29 cellular contexts compared by ENCODE assay signal in genomic region chr6:78363688-78364087, GRCh38.
"Had no signal": no experiment of that assay in that cellular context is flagged by ENCODE, and none has a peak within 500 bp of the region (broad histone marks: within the 10 kb centered on the region; RNA-seq: fewer than 3 reads in every experiment).

No MANE protein-coding gene starts in this region.

- H3K4me1 Mint-ChIP-seq: activated CD4-positive, alpha-beta T cell treated with anti-CD3 and anti-CD28 coated beads for 36 hours; activated CD4-positive, alpha-beta T cell treated with anti-CD3 and anti-CD28 coated beads, Interleukin-2, amount 10 ng/mL, durations not matched to agents 24 days and 14 days; activated CD8-positive, alpha-beta memory T cell treated with anti-CD3 and anti-CD28 coated beads, Interleukin-2, amount 10 ng/mL, durations not matched to agents 7 days and 5 days; activated naive CD4-positive, alpha-beta T cell treated with anti-CD3 and anti-CD28 coated beads, Interleukin-2, amount 10 ng/mL, durations not matched to agents 7 days and 5 days; activated naive CD8-positive, alpha-beta T cell treated with anti-CD3 and anti-CD28 coated beads, Interleukin-2, amount 10 ng/mL, durations not matched to agents 7 days and 5 days; brain had no signal

- H3K27ac ChIP-seq: ascending aorta, breast epithelium, cardiac muscle cell, colonic mucosa had no signal

- H3K27ac Mint-ChIP-seq: activated CD4-positive, alpha-beta memory T cell treated with anti-CD3 and anti-CD28 coated beads for 36 hours; activated CD4-positive, alpha-beta T cell treated with anti-CD3 and anti-CD28 coated beads for 36 hours; activated CD4-positive, alpha-beta T cell treated with anti-CD3 and anti-CD28 coated beads, Interleukin-2, amount 10 ng/mL, durations not matched to agents 24 days and 14 days; activated CD8-positive, alpha-beta memory T cell treated with anti-CD3 and anti-CD28 coated beads, Interleukin-2, amount 10 ng/mL, durations not matched to agents 7 days and 5 days; activated CD8-positive, alpha-beta T cell treated with anti-CD3 and anti-CD28 coated beads, Interleukin-2, amount 10 ng/mL, durations not matched to agents 7 days and 5 days; activated naive CD4-positive, alpha-beta T cell treated with anti-CD3 and anti-CD28 coated beads, Interleukin-2, amount 10 ng/mL, durations not matched to agents 7 days and 5 days; activated naive CD4-positive, alpha-beta T cell treated with anti-CD3 and anti-CD28 coated beads, Interleukin-2, amount 50 U/mL, for 72 hours; activated naive CD8-positive, alpha-beta T cell treated with anti-CD3 and anti-CD28 coated beads, Interleukin-2, amount 10 ng/mL, durations not matched to agents 7 days and 5 days; activated T-helper 1 cell treated with anti-CD3 and anti-CD28 coated beads, Interleukin-12 subunit alpha, Interleukin-12 subunit beta, Interleukin-2, Interleukin-4 antibody, amounts not matched to agents 30 ng/mL and 10 ng/mL and 1 ng/mL, durations not matched to agents 14 hours and 24 hours and 36 hours; activated T-helper 2 cell treated with anti-CD3 and anti-CD28 coated beads, Interferon-gamma antibody, Interleukin-2, Interleukin-4, amounts not matched to agents 10 μg/mL and 5 μg/mL and 100 μg/mL, durations not matched to agents 14 hours and 24 hours and 36 hours; brain had no signal

- H3K9me3 Mint-ChIP-seq: activated CD4-positive, alpha-beta T cell treated with anti-CD3 and anti-CD28 coated beads, Interleukin-2, amount 10 ng/mL, durations not matched to agents 24 days and 14 days; activated naive CD4-positive, alpha-beta T cell treated with anti-CD3 and anti-CD28 coated beads, Interleukin-2, amount 10 ng/mL, durations not matched to agents 7 days and 5 days; activated naive CD4-positive, alpha-beta T cell treated with anti-CD3 and anti-CD28 coated beads, Interleukin-2, amount 50 U/mL, for 72 hours; activated T-helper 1 cell treated with anti-CD3 and anti-CD28 coated beads, Interleukin-12 subunit alpha, Interleukin-12 subunit beta, Interleukin-2, Interleukin-4 antibody, amounts not matched to agents 30 ng/mL and 10 ng/mL and 1 ng/mL, durations not matched to agents 14 hours and 24 hours and 36 hours; brain had no signal

- ATAC-seq: activated CD4-positive, alpha-beta T cell treated with anti-CD3 and anti-CD28 coated beads for 36 hours; activated CD8-positive, alpha-beta memory T cell treated with anti-CD3 and anti-CD28 coated beads, Interleukin-2, amount 10 ng/mL, durations not matched to agents 7 days and 5 days; activated CD8-positive, alpha-beta T cell treated with anti-CD3 and anti-CD28 coated beads, Interleukin-2, amount 10 ng/mL, durations not matched to agents 7 days and 5 days; activated naive CD4-positive, alpha-beta T cell treated with anti-CD3 and anti-CD28 coated beads, Interleukin-2, amount 50 U/mL, for 72 hours; esophagus mucosa had no signal

- H3K36me3 Mint-ChIP-seq: activated CD4-positive, alpha-beta memory T cell treated with anti-CD3 and anti-CD28 coated beads for 36 hours; activated CD8-positive, alpha-beta memory T cell treated with anti-CD3 and anti-CD28 coated beads, Interleukin-2, amount 10 ng/mL, durations not matched to agents 7 days and 5 days; activated naive CD4-positive, alpha-beta T cell treated with anti-CD3 and anti-CD28 coated beads, Interleukin-2, amount 10 ng/mL, durations not matched to agents 7 days and 5 days; activated naive CD4-positive, alpha-beta T cell treated with anti-CD3 and anti-CD28 coated beads, Interleukin-2, amount 50 U/mL, for 72 hours; activated naive CD8-positive, alpha-beta T cell treated with anti-CD3 and anti-CD28 coated beads, Interleukin-2, amount 10 ng/mL, durations not matched to agents 7 days and 5 days; brain had no signal

- H3K36me3 ChIP-seq: ascending aorta, breast epithelium, cardiac muscle cell, colonic mucosa had no signal

- H3K27me3 Mint-ChIP-seq: activated CD4-positive, alpha-beta memory T cell treated with anti-CD3 and anti-CD28 coated beads for 36 hours; activated CD4-positive, alpha-beta T cell treated with anti-CD3 and anti-CD28 coated beads for 36 hours; activated CD4-positive, alpha-beta T cell treated with anti-CD3 and anti-CD28 coated beads, Interleukin-2, amount 10 ng/mL, durations not matched to agents 24 days and 14 days; activated CD8-positive, alpha-beta memory T cell treated with anti-CD3 and anti-CD28 coated beads, Interleukin-2, amount 10 ng/mL, durations not matched to agents 7 days and 5 days; activated naive CD4-positive, alpha-beta T cell treated with anti-CD3 and anti-CD28 coated beads, Interleukin-2, amount 10 ng/mL, durations not matched to agents 7 days and 5 days; activated naive CD8-positive, alpha-beta T cell treated with anti-CD3 and anti-CD28 coated beads, Interleukin-2, amount 10 ng/mL, durations not matched to agents 7 days and 5 days; brain had no signal

- H3K4me1 ChIP-seq: ascending aorta, breast epithelium, colonic mucosa had no signal

- H3K4me3 ChIP-seq: ascending aorta, breast epithelium, cardiac muscle cell, colonic mucosa had no signal

- DNase-seq: activated CD4-positive, alpha-beta memory T cell treated with anti-CD3 and anti-CD28 coated beads for 36 hours; activated CD4-positive, alpha-beta T cell treated with anti-CD3 and anti-CD28 coated beads for 36 hours; activated CD4-positive, alpha-beta T cell treated with anti-CD3 and anti-CD28 coated beads, Interleukin-2, amount 10 ng/mL, durations not matched to agents 24 days and 14 days; activated CD4-positive, CD25-positive, alpha-beta regulatory T cell; activated CD4-positive, CD25-positive, alpha-beta regulatory T cell treated with anti-CD3 and anti-CD28 coated beads, Interleukin-2, amount 50 U/mL, for 72 hours; activated CD8-positive, alpha-beta memory T cell treated with anti-CD3 and anti-CD28 coated beads, Interleukin-2, amount 10 ng/mL, durations not matched to agents 7 days and 5 days; activated CD8-positive, alpha-beta memory T cell treated with anti-CD3 and anti-CD28 coated beads, Interleukin-2, amount 50 U/mL, for 4 hours; activated CD8-positive, alpha-beta T cell treated with anti-CD3 and anti-CD28 coated beads, Interleukin-2, amount 10 ng/mL, durations not matched to agents 7 days and 5 days; activated gamma-delta T cell; activated naive CD4-positive, alpha-beta T cell; activated naive CD4-positive, alpha-beta T cell treated with anti-CD3 and anti-CD28 coated beads, Interleukin-2, amount 10 ng/mL, durations not matched to agents 7 days and 5 days; activated naive CD8-positive, alpha-beta T cell treated with anti-CD3 and anti-CD28 coated beads, Interleukin-2, amount 10 ng/mL, durations not matched to agents 7 days and 5 days; activated T-cell treated with anti-CD3 and anti-CD28 coated beads, Interleukin-2, amount 50 U/mL, for 1 hour; activated T-cell treated with anti-CD3 and anti-CD28 coated beads, Interleukin-2, amount 50 U/mL, for 48 hours; central memory CD4-positive, alpha-beta T cell; cerebellar nuclear complex; colonic mucosa; effector CD8-positive, alpha-beta T cell; foreskin fibroblast; head of caudate nucleus; T-helper 2 cell had no signal

- H3K27me3 ChIP-seq: ascending aorta, breast epithelium, cardiac muscle cell, colonic mucosa had no signal

- H3K4me3 Mint-ChIP-seq: activated CD4-positive, alpha-beta memory T cell treated with anti-CD3 and anti-CD28 coated beads for 36 hours; activated CD4-positive, alpha-beta T cell treated with anti-CD3 and anti-CD28 coated beads for 36 hours; activated CD4-positive, alpha-beta T cell treated with anti-CD3 and anti-CD28 coated beads, Interleukin-2, amount 10 ng/mL, durations not matched to agents 24 days and 14 days; activated CD8-positive, alpha-beta memory T cell treated with anti-CD3 and anti-CD28 coated beads, Interleukin-2, amount 10 ng/mL, durations not matched to agents 7 days and 5 days; activated CD8-positive, alpha-beta T cell treated with anti-CD3 and anti-CD28 coated beads, Interleukin-2, amount 10 ng/mL, durations not matched to agents 7 days and 5 days; activated naive CD4-positive, alpha-beta T cell treated with anti-CD3 and anti-CD28 coated beads, Interleukin-2, amount 10 ng/mL, durations not matched to agents 7 days and 5 days; activated naive CD8-positive, alpha-beta T cell treated with anti-CD3 and anti-CD28 coated beads, Interleukin-2, amount 10 ng/mL, durations not matched to agents 7 days and 5 days; activated T-helper 1 cell treated with anti-CD3 and anti-CD28 coated beads, Interleukin-12 subunit alpha, Interleukin-12 subunit beta, Interleukin-2, Interleukin-4 antibody, amounts not matched to agents 30 ng/mL and 10 ng/mL and 1 ng/mL, durations not matched to agents 14 hours and 24 hours and 36 hours; brain had no signal
